In genomic region chr10:53064609-53065008, GRCh38 we compare ENCODE assay signal across 23 cellular contexts.
A peak's percentile ranks its signal among the peaks of the same experiment; 100 is the strongest.
DNase-seq lines count a peak whose midpoint lies in the region; ATAC-seq, FAIRE-seq and TF ChIP-seq lines count a peak whose summit lies in the region.
"Had no signal": no experiment of that assay in that cellular context is flagged by ENCODE, and none has a peak within 500 bp of the region (broad histone marks: within the 10 kb centered on the region; RNA-seq: fewer than 3 reads in every experiment).

No MANE protein-coding gene starts in this region.

- BruUV-seq in OCI-LY7 (replicated peaks; lab: Mats Ljungman, UMichigan) (no TSS peak), GM12878 (replicated peaks; lab: Mats Ljungman, UMichigan) (no TSS peak)

- H4K20me1 ChIP-seq in OCI-LY7 (ENCODE audit: insufficient read depth, low read length) = no peaks in the 10 kb centered on the region
- H4K20me1 ChIP-seq in GM12878 (ENCODE audit: control insufficient read depth, insufficient read depth) = no peaks in the 10 kb centered on the region
- H4K20me1 ChIP-seq: BLaER1 treated with 17β-estradiol and CSF1 and Interleukin-3, amounts not matched to agents 10 nM and 100 nM had no signal

- peaks cover 19% of the 10 kb centered on the region for H3K9me3 Mint-ChIP-seq in mesothelial cell of epicardium

- WGBS in GM12878 (ENCODE audit: insufficient coverage, insufficient replicate concordance, low lambda C conversion rate, missing lambda C conversion rate) = 0% methylated on average over 2 of the region's 2 CpGs

- H3K9me2 ChIP-seq in OCI-LY7 (ENCODE audit: insufficient read depth, low read length) = no peaks in the 10 kb centered on the region

- TF ChIP-seq CTCF in OCI-LY7 (conservative IDR thresholded peaks at IDR 0.05; ENCODE audit: low read length) (no peak), GM12878 (IDR thresholded peaks at IDR 0.05 in 2 of 3, conservative IDR thresholded peaks at IDR 0.05 in 1 of 3; ENCODE audit: control insufficient read depth in 2 of 3, extremely low read depth in 1 of 3, insufficient read depth in 1 of 3, low read depth in 3 of 3, low read length in 3 of 3) (no peak), mesothelial cell of epicardium (IDR thresholded peaks at IDR 0.05; ENCODE audit: unreplicated experiment) (no peak)

- DNase-seq in OCI-LY7 (ENCODE audit: low spot score) (peak; percentile 32), GM12878 (ENCODE audit: low read depth, low spot score) (no peak), mesothelial cell of epicardium (ENCODE audit: low spot score in 2 of 2, unreplicated experiment in 2 of 2) (no peak), DMS53 (lab: John Stamatoyannopoulos, UW) (no peak), dermis blood vessel endothelial cell (no peak), HTR-8/SVneo (ENCODE audit: insufficient read length, low spot score) (no peak)
- DNase-seq: AML-193; Caco-2; Calu3; CD4-positive, alpha-beta T cell; CD8-positive, alpha-beta T cell; DMS79; DND-41; EL; GDM1 had no signal

- ATAC-seq in GM18868 (IDR thresholded peaks at IDR 0.05; ENCODE audit: unreplicated experiment) = peak; percentile 63
- ATAC-seq in GM12878 = peak; percentile 73
- ATAC-seq: A549; CD8-positive, alpha-beta T cell had no signal

- RAD21 ChIA-PET in GM12878 (lab: Charles Lee; ENCODE audit: unreplicated experiment) = interaction anchor here (1.3 kb wide), 2 partner anchors 14 to 99 kb away, joined by 3 read pairs; no protein-coding TSS in a partner anchor

- H3K36me3 Mint-ChIP-seq in mesothelial cell of epicardium = peaks cover 8% of the 10 kb centered on the region
- H3K36me3 Mint-ChIP-seq: CD8-positive, alpha-beta T cell had no signal

- H2AFZ ChIP-seq in OCI-LY7 (ENCODE audit: low read length) (peak overlapping the region; percentile 50; the same call in 1 of the 2 replicates), GM12878 (ENCODE audit: control insufficient read depth, low read depth, low read length) (no peak overlapping the region)

- TF ChIP-seq EP300 in GM12878 (IDR thresholded peaks at IDR 0.05; ENCODE audit: borderline replicate concordance in 1 of 2, control insufficient read depth in 1 of 2, low read depth in 2 of 2, low read length in 2 of 2) = no peak

- TF ChIP-seq POLR2A in GM12878 (IDR thresholded peaks at IDR 0.05; ENCODE audit: low read depth, low read length) = no peak

- H3K27me3 Mint-ChIP-seq in mesothelial cell of epicardium (ENCODE audit: low read depth) = no peaks in the 10 kb centered on the region
- H3K27me3 Mint-ChIP-seq: B cell; CD4-positive, alpha-beta T cell had no signal

- FAIRE-seq in GM12878 (lab: Jason Lieb, UNC) (no peak), HTR-8/SVneo (lab: Jason Lieb, UNC) (no peak)
- FAIRE-seq: A549, D721Med, GM12891 had no signal

- H3K4me1 ChIP-seq in OCI-LY7 (ENCODE audit: insufficient read depth, low read length, poor library complexity, severe bottlenecking) = no peaks in the 10 kb centered on the region
- no peaks in the 10 kb centered on the region for H3K4me1 ChIP-seq in GM12878 (ENCODE audit: control insufficient read depth, insufficient read depth, low read length)
- H3K4me1 ChIP-seq: A549; BLaER1 treated with 17β-estradiol and CSF1 and Interleukin-3, amounts not matched to agents 10 nM and 100 nM had no signal

- no peak overlapping the region for H3K9ac ChIP-seq in GM12878 (ENCODE audit: control insufficient read depth, insufficient read depth, low read length)
- H3K9ac ChIP-seq: BLaER1 treated with 17β-estradiol and CSF1 and Interleukin-3, amounts not matched to agents 10 nM and 100 nM had no signal

- H3K9me3 ChIP-seq in OCI-LY7 (ENCODE audit: low read length) (no peaks in the 10 kb centered on the region; the same call in 1 of the 2 replicates), GM12878 (replicated peaks; ENCODE audit: control insufficient read depth, insufficient read depth, low read length) (no peaks in the 10 kb centered on the region)
- H3K9me3 ChIP-seq: A549; BLaER1 treated with 17β-estradiol and CSF1 and Interleukin-3, amounts not matched to agents 10 nM and 100 nM had no signal

- no peak overlapping the region for H3K27ac ChIP-seq in OCI-LY7 (ENCODE audit: low read depth, low read length, poor library complexity, severe bottlenecking)
- H3K27ac ChIP-seq in GM12878 (ENCODE audit: control insufficient read depth, insufficient read depth) = no peak overlapping the region
- H3K27ac ChIP-seq: 22Rv1; A549; BLaER1 treated with 17β-estradiol and CSF1 and Interleukin-3, amounts not matched to agents 10 nM and 100 nM; C4-2B had no signal

- POLR2A ChIA-PET in OCI-LY7 (lab: Charles Lee) = interaction anchor here (0.9 to 1.0 kb wide), 4 partner anchors 15 to 23 kb away, joined by 3 read pairs; no protein-coding TSS in a partner anchor
- POLR2A ChIA-PET in GM12878 (lab: Charles Lee) = interaction anchor here (0.7 kb wide), 1 partner anchor 18 kb away, joined by 3 read pairs; no protein-coding TSS in a partner anchor

- intact Hi-C loops in OCI-LY7 (cut with micrococcal nuclease; ENCODE audit: unreplicated experiment) = no loop called here
- intact Hi-C loops in GM12878 (cut with micrococcal nuclease; ENCODE audit: unreplicated experiment) = no loop called here

- H3K4me3 Mint-ChIP-seq in mesothelial cell of epicardium = no peak overlapping the region
- H3K4me3 Mint-ChIP-seq: B cell; CD4-positive, alpha-beta T cell; CD8-positive, alpha-beta T cell had no signal

- SMC1A ChIA-PET in GM12878 (lab: Charles Lee; ENCODE audit: uncharacterized antibody, unreplicated experiment) = interaction anchor here (1.0 to 2.4 kb wide), 7 partner anchors 12 to 113 kb away, joined by 3 to 6 read pairs (median 3); no protein-coding TSS in a partner anchor

- CTCF ChIA-PET in OCI-LY7 (lab: Charles Lee; ENCODE audit: unreplicated experiment) (no interaction called here), GM12878 (lab: Yijun Ruan, JAX) (interaction anchor here (0.7 to 1.6 kb wide), 3 partner anchors 15 to 112 kb away, joined by 3 to 6 read pairs (median 3); no protein-coding TSS in a partner anchor)

- in situ Hi-C loops in GM12878 (cut with MboI) = no loop called here

- peaks cover 19% of the 10 kb centered on the region for H3K4me1 Mint-ChIP-seq in mesothelial cell of epicardium
- H3K4me1 Mint-ChIP-seq: B cell had no signal

- H3K27ac Mint-ChIP-seq in mesothelial cell of epicardium = peak overlapping the region; percentile 66
- H3K27ac Mint-ChIP-seq: B cell; CD4-positive, alpha-beta T cell; CD8-positive, alpha-beta T cell had no signal

- H3K79me2 ChIP-seq in OCI-LY7 (ENCODE audit: insufficient read depth, low read depth, low read length) (no peaks in the 10 kb centered on the region), GM12878 (ENCODE audit: control insufficient read depth, insufficient read depth, low read length) (no peaks in the 10 kb centered on the region)

- H3K27me3 ChIP-seq in GM12878 (replicated peaks in 1 of 2; ENCODE audit: control insufficient read depth in 2 of 2, insufficient read depth in 2 of 2, low read length in 1 of 2) = no peaks in the 10 kb centered on the region
- H3K27me3 ChIP-seq: BLaER1 treated with 17β-estradiol and CSF1 and Interleukin-3, amounts not matched to agents 10 nM and 100 nM had no signal

- no peaks in the 10 kb centered on the region for H3K36me3 ChIP-seq in OCI-LY7 (ENCODE audit: insufficient read depth, low read length)
- H3K36me3 ChIP-seq in GM12878 (ENCODE audit: control insufficient read depth in 2 of 2, insufficient read depth in 2 of 2, low read length in 1 of 2) = no peaks in the 10 kb centered on the region
- H3K36me3 ChIP-seq: BLaER1 treated with 17β-estradiol and CSF1 and Interleukin-3, amounts not matched to agents 10 nM and 100 nM had no signal

- TF ChIP-seq RAD21 in GM12878 (IDR thresholded peaks at IDR 0.05; ENCODE audit: insufficient read depth, low read depth, low read length) = no peak

- H3K4me3 ChIP-seq in OCI-LY7 (ENCODE audit: low read depth, low read length, poor library complexity, severe bottlenecking) (no peak overlapping the region), GM12878 (no peak overlapping the region)
- H3K4me3 ChIP-seq: A549; BLaER1 treated with 17β-estradiol and CSF1 and Interleukin-3, amounts not matched to agents 10 nM and 100 nM had no signal

- H3K4me2 ChIP-seq in OCI-LY7 (ENCODE audit: low read length) (peak overlapping the region; percentile 32; the same call in 1 of the 2 replicates), GM12878 (ENCODE audit: control insufficient read depth, insufficient read depth) (no peak overlapping the region)
- H3K4me2 ChIP-seq: A549; BLaER1 treated with 17β-estradiol and CSF1 and Interleukin-3, amounts not matched to agents 10 nM and 100 nM had no signal

TF ChIP-seq in GM12878, 131 proteins besides CTCF, POLR2A, EP300 and RAD21:
- TF ChIP-seq NFXL1 (IDR thresholded peaks at IDR 0.05; ENCODE audit: borderline replicate concordance) (no peak), PKNOX1 (IDR thresholded peaks at IDR 0.05) (0 out of 2 replicates have a peak, but pooled peaks have one; percentile 17)
- TF ChIP-seq, protein P1, sequence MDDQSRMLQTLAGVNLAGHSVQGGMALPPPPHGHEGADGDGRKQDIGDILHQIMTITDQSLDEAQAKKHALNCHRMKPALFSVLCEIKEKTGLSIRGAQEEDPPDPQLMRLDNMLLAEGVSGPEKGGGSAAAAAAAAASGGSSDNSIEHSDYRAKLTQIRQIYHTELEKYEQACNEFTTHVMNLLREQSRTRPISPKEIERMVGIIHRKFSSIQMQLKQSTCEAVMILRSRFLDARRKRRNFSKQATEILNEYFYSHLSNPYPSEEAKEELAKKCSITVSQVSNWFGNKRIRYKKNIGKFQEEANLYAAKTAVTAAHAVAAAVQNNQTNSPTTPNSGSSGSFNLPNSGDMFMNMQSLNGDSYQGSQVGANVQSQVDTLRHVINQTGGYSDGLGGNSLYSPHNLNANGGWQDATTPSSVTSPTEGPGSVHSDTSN (IDR thresholded peaks at IDR 0.05; ENCODE audit: insufficient replicate concordance, low read depth, low read length) = peak; percentile 44
